In genomic region chr1:145607833-145608733, GRCh38 we compare ENCODE assay signal across 1 cellular context.
TF ChIP-seq lines count a peak whose summit lies in the region.

GPR89A (plus strand) TSS chr1:145607988; CDS start chr1:145608134, 146 bp downstream.

TF ChIP-seq in HEK293, 187 proteins besides CTCF, POLR2A, EP300 and RAD21 (continued from another document):
- 0 out of 2 replicates have a peak, but pooled peaks have one; percentile 23 for TF ChIP-seq ZNF18 (tag by site-specific recombination; IDR thresholded peaks at IDR 0.05)
- peak; percentile 80 for TF ChIP-seq KLF10 (tag by site-specific recombination; IDR thresholded peaks at IDR 0.05)
- peak; percentile 54 for TF ChIP-seq SP3 (tag by site-specific recombination; IDR thresholded peaks at IDR 0.05)
